In the genomic region with DNA sequence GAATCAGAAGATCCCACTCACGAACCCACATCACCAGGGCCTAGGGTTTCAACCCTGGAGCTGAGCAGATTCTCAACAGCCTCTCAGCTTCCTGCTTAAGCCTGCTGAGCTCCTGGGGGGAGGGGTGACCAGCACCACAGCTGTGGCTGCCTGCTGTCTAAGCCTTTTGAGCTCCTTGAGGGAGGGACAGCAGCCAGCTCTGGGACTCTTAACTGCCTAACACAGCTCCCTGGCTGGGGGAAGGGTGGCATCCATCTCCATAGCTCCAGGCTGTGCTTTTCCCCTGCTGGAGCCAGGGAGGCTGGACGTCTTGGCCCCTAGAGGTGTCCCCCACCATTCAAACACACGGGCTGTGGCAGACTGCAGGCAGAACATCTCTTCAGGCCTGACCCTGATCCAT, we compare ENCODE assay signal across 18 cellular contexts.
DNase-seq lines count a peak whose midpoint lies in the region; ATAC-seq and TF ChIP-seq lines count a peak whose summit lies in the region.
"Had no signal": no experiment of that assay in that cellular context is flagged by ENCODE, and none has a peak within 500 bp of the region (broad histone marks: within the 10 kb centered on the region; RNA-seq: fewer than 3 reads in every experiment).

No MANE protein-coding gene starts in this region.

- H3K27me3 ChIP-seq in endodermal cell (ENCODE audit: control insufficient read depth, insufficient read depth, low read length, poor library complexity, severe bottlenecking) (peaks cover 7% of the 10 kb centered on the region), colonic mucosa (no peaks in the 10 kb centered on the region)
- H3K27me3 ChIP-seq: cardiac muscle cell, right lobe of liver had no signal

- no peaks in the 10 kb centered on the region for H3K9me3 Mint-ChIP-seq in endodermal cell
- peaks cover 25% of the 10 kb centered on the region for H3K9me3 Mint-ChIP-seq in nephron progenitor cell
- peaks cover 0 to 10% of the 10 kb centered on the region in 2 donors for H3K9me3 Mint-ChIP-seq in stimulated activated naive CD8-positive, alpha-beta T cell treated with anti-CD3 and anti-CD28 coated beads, Interleukin-15, amount 100 ng/mL, for 72 hours

- TF ChIP-seq CTCF in endodermal cell (conservative IDR thresholded peaks at IDR 0.05): no peak
- no peak for TF ChIP-seq CTCF in nephron progenitor cell (IDR thresholded peaks at IDR 0.05)
- no peak for TF ChIP-seq CTCF in colonic mucosa (IDR thresholded peaks at IDR 0.05)

- H3K4me3 ChIP-seq in endodermal cell (ENCODE audit: low read length) (no peak overlapping the region), colonic mucosa (no peak overlapping the region)
- H3K4me3 ChIP-seq: cardiac muscle cell, right lobe of liver had no signal

- peak; percentile 10 for DNase-seq in H4 (ENCODE audit: low spot score)
- peak; percentile 23 for DNase-seq in NCI-H2171 (lab: John Stamatoyannopoulos, UW)
- DNase-seq in endodermal cell: peak; percentile 92
- peak; percentile 26 for DNase-seq in nephron progenitor cell
- DNase-seq in stimulated activated naive CD8-positive, alpha-beta T cell treated with anti-CD3 and anti-CD28 coated beads, Interleukin-15, amount 100 ng/mL, for 72 hours: no peak
- no peak for DNase-seq in colonic mucosa
- no peak for DNase-seq in NCI-H1436 (lab: John Stamatoyannopoulos, UW)
- DNase-seq: activated CD8-positive, alpha-beta memory T cell treated with anti-CD3 and anti-CD28 coated beads, Interleukin-2, amount 50 U/mL, for 4 hours; GF-D8; IMR-90; left cardiac atrium; naive thymus-derived CD8-positive, alpha-beta T cell; NCI-H1436 treated with DMSO at 0.1 percent for 48 hours; right lobe of liver; stimulated activated naive CD4-positive, alpha-beta T cell had no signal

- H3K27ac ChIP-seq in endodermal cell (ENCODE audit: low read depth, low read length) (no peak overlapping the region), colonic mucosa (no peak overlapping the region)
- H3K27ac ChIP-seq: cardiac muscle cell, right lobe of liver had no signal

- H3K4me3 Mint-ChIP-seq in endodermal cell: peak overlapping the region; percentile 19
- no peak overlapping the region for H3K4me3 Mint-ChIP-seq in nephron progenitor cell
- H3K4me3 Mint-ChIP-seq in stimulated activated naive CD8-positive, alpha-beta T cell treated with anti-CD3 and anti-CD28 coated beads, Interleukin-15, amount 100 ng/mL, for 72 hours: no peak overlapping the region
- H3K4me3 Mint-ChIP-seq: activated naive CD8-positive, alpha-beta T cell; naive thymus-derived CD8-positive, alpha-beta T cell had no signal

- ATAC-seq in GM21447 (IDR thresholded peaks at IDR 0.05; ENCODE audit: unreplicated experiment): no peak
- no peak for ATAC-seq in stimulated activated naive CD8-positive, alpha-beta T cell treated with anti-CD3 and anti-CD28 coated beads, Interleukin-15, amount 100 ng/mL, for 72 hours
- ATAC-seq: naive thymus-derived CD8-positive, alpha-beta T cell; right lobe of liver had no signal

- H3K36me3 Mint-ChIP-seq in endodermal cell (ENCODE audit: low read depth): no peaks in the 10 kb centered on the region
- H3K36me3 Mint-ChIP-seq in nephron progenitor cell (ENCODE audit: low read depth): peaks cover 14% of the 10 kb centered on the region
- H3K36me3 Mint-ChIP-seq: activated naive CD8-positive, alpha-beta T cell; naive thymus-derived CD8-positive, alpha-beta T cell had no signal

- no peak overlapping the region for H3K27ac Mint-ChIP-seq in endodermal cell
- peak overlapping the region; percentile 12 for H3K27ac Mint-ChIP-seq in nephron progenitor cell
- no peak overlapping the region for H3K27ac Mint-ChIP-seq in stimulated activated naive CD8-positive, alpha-beta T cell treated with anti-CD3 and anti-CD28 coated beads, Interleukin-15, amount 100 ng/mL, for 72 hours
- H3K27ac Mint-ChIP-seq: activated naive CD8-positive, alpha-beta T cell; naive thymus-derived CD8-positive, alpha-beta T cell had no signal

- peaks cover 12% of the 10 kb centered on the region for H3K4me1 Mint-ChIP-seq in endodermal cell
- peaks cover 19% of the 10 kb centered on the region for H3K4me1 Mint-ChIP-seq in nephron progenitor cell
- H3K4me1 Mint-ChIP-seq in stimulated activated naive CD8-positive, alpha-beta T cell treated with anti-CD3 and anti-CD28 coated beads, Interleukin-15, amount 100 ng/mL, for 72 hours: no peaks in the 10 kb centered on the region
- H3K4me1 Mint-ChIP-seq: naive thymus-derived CD8-positive, alpha-beta T cell had no signal

- H3K9me3 ChIP-seq in endodermal cell (ENCODE audit: control insufficient read depth, low read length): no peaks in the 10 kb centered on the region
- H3K9me3 ChIP-seq in colonic mucosa: no peaks in the 10 kb centered on the region
- H3K9me3 ChIP-seq: right lobe of liver had no signal

- H3K36me3 ChIP-seq in endodermal cell (ENCODE audit: control insufficient read depth, insufficient read depth, low read length) (no peaks in the 10 kb centered on the region), colonic mucosa (no peaks in the 10 kb centered on the region)
- H3K36me3 ChIP-seq: cardiac muscle cell, right lobe of liver had no signal

- WGBS in endodermal cell (ENCODE audit: insufficient coverage in 1 of 2, insufficient read length in 1 of 2), 2 experiments: 13 to 54% methylated on average over 1 to 3 of the region's 3 CpGs

- H3K4me1 ChIP-seq in endodermal cell (ENCODE audit: control insufficient read depth, insufficient read depth, low read length): peaks cover 6% of the 10 kb centered on the region
- no peaks in the 10 kb centered on the region for H3K4me1 ChIP-seq in colonic mucosa
- H3K4me1 ChIP-seq: right lobe of liver had no signal

- intact Hi-C loops in colonic mucosa (cut with DNase I): no loop called here

- H3K27me3 Mint-ChIP-seq in endodermal cell (ENCODE audit: insufficient read depth) (peaks cover 11% of the 10 kb centered on the region), nephron progenitor cell (ENCODE audit: low read depth, poor library complexity) (peaks cover 3% of the 10 kb centered on the region)
- H3K27me3 Mint-ChIP-seq in stimulated activated naive CD8-positive, alpha-beta T cell treated with anti-CD3 and anti-CD28 coated beads, Interleukin-15, amount 100 ng/mL, for 72 hours: peaks cover 34% of the 10 kb centered on the region

- H3K9ac ChIP-seq in endodermal cell (ENCODE audit: extremely low read depth, low read length, poor library complexity, severe bottlenecking) (no peak overlapping the region), colonic mucosa (ENCODE audit: low read depth in 2 of 2, low read length in 2 of 2) (no peak overlapping the region)

Comparison
In these comparisons a context has a peak if more than half of its experiments do, and no peak if none do; other contexts are left out.
1. DNase-seq: peak in H4 (single experiment), NCI-H2171 (single experiment), endodermal cell (single experiment) and nephron progenitor cell (single experiment); none in stimulated activated naive CD8-positive, alpha-beta T cell treated with anti-CD3 and anti-CD28 coated beads, Interleukin-15, amount 100 ng/mL, for 72 hours (0 of 2), colonic mucosa (single experiment) and NCI-H1436 (single experiment).